ENCODE assay signal across 13 cellular contexts in genomic region chr17:72116692-72117469, GRCh38. TPM values are rescaled to one million over a fixed set of nuclear protein-coding genes. Genes with fewer than 3 reads are reported as not detected.
DNase-seq lines count a peak whose midpoint lies in the region; ATAC-seq and TF ChIP-seq lines count a peak whose summit lies in the region.
"Had no signal": no experiment of that assay in that cellular context is flagged by ENCODE, and none has a peak within 500 bp of the region (broad histone marks: within the 10 kb centered on the region; RNA-seq: fewer than 3 reads in every experiment).

No MANE protein-coding gene starts in this region.

- H3K4me3 ChIP-seq in mucosa of rectum (ENCODE audit: low read length in 2 of 2) (peak overlapping the region; percentile 67 to 72), tibial nerve (peak overlapping the region in 3 of 4 donors; percentile 1 to 41 (median 27))

- TF ChIP-seq CTCF in endothelial cell (IDR thresholded peaks at IDR 0.05; ENCODE audit: unreplicated experiment) (no peak), tibial nerve (IDR thresholded peaks at IDR 0.05) (no peak)

- H3K4me1 ChIP-seq in mucosa of rectum (ENCODE audit: control insufficient read depth in 2 of 2, insufficient read depth in 2 of 2, low read length in 2 of 2) (peaks cover 13 to 17% of the 10 kb centered on the region in 2 donors), tibial nerve (peaks cover 0 to 61% (median 23%) of the 10 kb centered on the region in 4 donors)

- WGBS in tibial nerve, 2 donors, result 8 to 19% methylated on average over 49 to 52 of the region's 52 CpGs

- no peaks in the 10 kb centered on the region for H3K36me3 ChIP-seq in mucosa of rectum (ENCODE audit: control insufficient read depth in 2 of 2, insufficient read depth in 2 of 2, low read length in 2 of 2)
- no peaks in the 10 kb centered on the region for H3K36me3 ChIP-seq in tibial nerve

- CTCF ChIA-PET in activated naive CD4-positive, alpha-beta T cell treated with anti-CD3 and anti-CD28 coated beads, Interleukin-2, amount 10 ng/mL, durations not matched to agents 7 days and 5 days (lab: Charles Lee), result interaction anchor here (0.7 kb wide), 1 partner anchor 371 kb away, joined by 3 read pairs; no protein-coding TSS in a partner anchor

- ATAC-seq in HG03439 (IDR thresholded peaks at IDR 0.05; ENCODE audit: unreplicated experiment), result no peak
- ATAC-seq in GM18868 (IDR thresholded peaks at IDR 0.05; ENCODE audit: unreplicated experiment), result no peak

- H3K36me3 Mint-ChIP-seq in activated naive CD4-positive, alpha-beta T cell treated with anti-CD3 and anti-CD28 coated beads, Interleukin-2, amount 10 ng/mL, durations not matched to agents 7 days and 5 days, result peaks cover 2% of the 10 kb centered on the region
- H3K36me3 Mint-ChIP-seq in endothelial cell (ENCODE audit: low read depth, unreplicated experiment), result no peaks in the 10 kb centered on the region

- DNase-seq in activated naive CD4-positive, alpha-beta T cell treated with anti-CD3 and anti-CD28 coated beads, Interleukin-2, amount 10 ng/mL, durations not matched to agents 7 days and 5 days, result no peak
- DNase-seq in activated naive CD4-positive, alpha-beta T cell (lab: John Stamatoyannopoulos, UW), result no peak
- peak; percentile 22 for DNase-seq in endothelial cell (ENCODE audit: low spot score)
- DNase-seq in tibial nerve (ENCODE audit: low spot score in 2 of 2), result no peak
- no peak for DNase-seq in stimulated activated CD4-positive, alpha-beta T cell treated with anti-CD3 and anti-CD28 coated beads, Interleukin-4, amount 100 ng/mL, for 24 hours
- DNase-seq: AML-193, amniotic stem cell, HCEC 1CT, NCI-H524 had no signal

- peaks cover 82% of the 10 kb centered on the region for H3K27me3 Mint-ChIP-seq in activated naive CD4-positive, alpha-beta T cell treated with anti-CD3 and anti-CD28 coated beads, Interleukin-2, amount 10 ng/mL, durations not matched to agents 7 days and 5 days
- peaks cover 19% of the 10 kb centered on the region for H3K27me3 Mint-ChIP-seq in endothelial cell (ENCODE audit: unreplicated experiment)

- peaks cover 20 to 21% of the 10 kb centered on the region in 2 donors for H3K27me3 ChIP-seq in mucosa of rectum (ENCODE audit: control insufficient read depth in 2 of 2, insufficient read depth in 2 of 2, low read length in 2 of 2)
- H3K27me3 ChIP-seq in tibial nerve, result peaks cover 0 to 86% of the 10 kb centered on the region in 2 donors

- no peak overlapping the region for H3K27ac ChIP-seq in mucosa of rectum (ENCODE audit: low read depth in 2 of 2, low read length in 2 of 2)
- no peak overlapping the region for H3K27ac ChIP-seq in tibial nerve

- no peak for TF ChIP-seq EP300 in tibial nerve (IDR thresholded peaks at IDR 0.05)

- H3K9me3 ChIP-seq in mucosa of rectum (ENCODE audit: control insufficient read depth in 2 of 2, low read length in 2 of 2), result no peaks in the 10 kb centered on the region
- no peaks in the 10 kb centered on the region for H3K9me3 ChIP-seq in tibial nerve

- no peak for TF ChIP-seq POLR2A in tibial nerve (IDR thresholded peaks at IDR 0.05)

- peak overlapping the region; percentile 45 for H3K27ac Mint-ChIP-seq in activated naive CD4-positive, alpha-beta T cell treated with anti-CD3 and anti-CD28 coated beads, Interleukin-2, amount 10 ng/mL, durations not matched to agents 7 days and 5 days
- no peak overlapping the region for H3K27ac Mint-ChIP-seq in endothelial cell (ENCODE audit: unreplicated experiment)

- H3K9me3 Mint-ChIP-seq in activated naive CD4-positive, alpha-beta T cell treated with anti-CD3 and anti-CD28 coated beads, Interleukin-2, amount 10 ng/mL, durations not matched to agents 7 days and 5 days, result no peaks in the 10 kb centered on the region
- H3K9me3 Mint-ChIP-seq in endothelial cell (ENCODE audit: unreplicated experiment), result no peaks in the 10 kb centered on the region

- no peaks in the 10 kb centered on the region for H3K4me1 Mint-ChIP-seq in activated naive CD4-positive, alpha-beta T cell treated with anti-CD3 and anti-CD28 coated beads, Interleukin-2, amount 10 ng/mL, durations not matched to agents 7 days and 5 days
- H3K4me1 Mint-ChIP-seq in endothelial cell (ENCODE audit: unreplicated experiment), result peaks cover 17% of the 10 kb centered on the region

- no peak overlapping the region for H3K4me3 Mint-ChIP-seq in activated naive CD4-positive, alpha-beta T cell treated with anti-CD3 and anti-CD28 coated beads, Interleukin-2, amount 10 ng/mL, durations not matched to agents 7 days and 5 days
- H3K4me3 Mint-ChIP-seq in endothelial cell (ENCODE audit: unreplicated experiment), result peak overlapping the region; percentile 81

- H3K9ac ChIP-seq in mucosa of rectum (ENCODE audit: low read depth in 1 of 2, low read length in 2 of 2), result peak overlapping the region in 1 of 2 donors; percentile 61

RNA-seq across cellular contexts. Expression of gene SOX9, which starts 3.9 kb away (rescaled TPM):
- 5.1 TPM for total RNA-seq in endothelial cell (ENCODE audit: unreplicated experiment)
- total RNA-seq in tibial nerve, result 10 to 100 TPM in 3 of 4 donors, 1 to 10 TPM in 1; 6.6 to 22.9 (median 18.2) TPM
- total RNA-seq: T-helper 2 cell treated with Interferon-gamma antibody and Interleukin-4, amounts not matched to agents 100 ng/mL and 5 ng/mL, for 36 hours had no signal
